Comparison of ENCODE assay signal across 23 cellular contexts in genomic region chr12:71683633-71684032, GRCh38.
"Had no signal": no experiment of that assay in that cellular context is flagged by ENCODE, and none has a peak within 500 bp of the region (broad histone marks: within the 10 kb centered on the region; RNA-seq: fewer than 3 reads in every experiment).

No MANE protein-coding gene starts in this region.

- H3K4me3 ChIP-seq: ascending aorta, hepatocyte, left lung, lung, pancreas had no signal

- H3K36me3 ChIP-seq: adrenal gland, ascending aorta, left lung, pancreas, transverse colon had no signal

- H3K4me3 Mint-ChIP-seq: central memory CD8-positive, alpha-beta T cell; T-helper 1 cell treated with Interleukin-12 subunit alpha and Interleukin-12 subunit beta and Interleukin-4 antibody, amounts not matched to agents 30 μg/mL and 1 μg/mL, for 36 hours had no signal

- H3K4me2 ChIP-seq: hepatocyte had no signal

- DNase-seq: activated naive CD4-positive, alpha-beta T cell; adrenal gland; effector memory CD4-positive, alpha-beta T cell; glutamatergic neuron; immature natural killer cell; kidney glomerular epithelial cell; left lung; pancreas; right cardiac atrium; stimulated activated CD4-positive, alpha-beta T cell treated with anti-CD3 and anti-CD28 coated beads, Interleukin-12 subunit alpha, Interleukin-12 subunit beta, amount 100 ng/mL, for 4 hours; stimulated activated CD4-positive, alpha-beta T cell treated with anti-CD3 and anti-CD28 coated beads, Interleukin-2, amount 100 ng/mL, for 24 hours; stimulated activated naive B cell treated with anti-CD40 and anti-IgM and Interleukin-4, amounts not matched to agents 10 μg/mL and 1 μg/mL and 100 μg/mL, for 72 hours; transverse colon had no signal

- H2AFZ ChIP-seq: hepatocyte had no signal

- H3K27me3 Mint-ChIP-seq: activated naive CD8-positive, alpha-beta T cell; central memory CD8-positive, alpha-beta T cell; stimulated activated naive B cell treated with anti-CD40 and anti-IgM and Interleukin-4, amounts not matched to agents 10 μg/mL and 1 μg/mL and 100 μg/mL, for 72 hours had no signal

- H3K27ac Mint-ChIP-seq: activated CD4-positive, alpha-beta T cell treated with anti-CD3 and anti-CD28 coated beads, Interleukin-2, amount 10 ng/mL, durations not matched to agents 24 days and 14 days; activated CD8-positive, alpha-beta T cell treated with anti-CD3 and anti-CD28 coated beads, Interleukin-2, amount 10 ng/mL, durations not matched to agents 7 days and 5 days; activated T-helper 2 cell treated with anti-CD3 and anti-CD28 coated beads, Interferon-gamma antibody, Interleukin-2, Interleukin-4, amounts not matched to agents 10 μg/mL and 5 μg/mL and 100 μg/mL, durations not matched to agents 14 hours and 24 hours and 36 hours; nephron; T-helper 1 cell treated with Interleukin-12 subunit alpha and Interleukin-12 subunit beta and Interleukin-4 antibody, amounts not matched to agents 30 μg/mL and 1 μg/mL, for 36 hours had no signal

- H3K27me3 ChIP-seq: adrenal gland, ascending aorta, hepatocyte, left lung, pancreas, transverse colon had no signal

- H3K27ac ChIP-seq: adrenal gland, ascending aorta, hepatocyte, left lung, pancreas, transverse colon had no signal

- H3K9me3 ChIP-seq: adrenal gland, ascending aorta, left lung, pancreas, transverse colon had no signal

- H3K36me3 Mint-ChIP-seq: activated naive CD8-positive, alpha-beta T cell; immature natural killer cell had no signal

- H3K9me3 Mint-ChIP-seq: activated CD4-positive, alpha-beta T cell treated with anti-CD3 and anti-CD28 coated beads, Interleukin-2, amount 10 ng/mL, durations not matched to agents 24 days and 14 days; activated T-helper 2 cell treated with anti-CD3 and anti-CD28 coated beads, Interferon-gamma antibody, Interleukin-2, Interleukin-4, amounts not matched to agents 10 μg/mL and 5 μg/mL and 100 μg/mL, durations not matched to agents 14 hours and 24 hours and 36 hours; central memory CD8-positive, alpha-beta T cell; immature natural killer cell; nephron; stimulated activated naive B cell treated with anti-CD40 and anti-IgM and Interleukin-4, amounts not matched to agents 10 μg/mL and 1 μg/mL and 100 μg/mL, for 72 hours; T-helper 1 cell treated with Interleukin-12 subunit alpha and Interleukin-12 subunit beta and Interleukin-4 antibody, amounts not matched to agents 30 μg/mL and 1 μg/mL, for 36 hours had no signal
